ENCODE assay signal across 10 cellular contexts in the genomic region with DNA sequence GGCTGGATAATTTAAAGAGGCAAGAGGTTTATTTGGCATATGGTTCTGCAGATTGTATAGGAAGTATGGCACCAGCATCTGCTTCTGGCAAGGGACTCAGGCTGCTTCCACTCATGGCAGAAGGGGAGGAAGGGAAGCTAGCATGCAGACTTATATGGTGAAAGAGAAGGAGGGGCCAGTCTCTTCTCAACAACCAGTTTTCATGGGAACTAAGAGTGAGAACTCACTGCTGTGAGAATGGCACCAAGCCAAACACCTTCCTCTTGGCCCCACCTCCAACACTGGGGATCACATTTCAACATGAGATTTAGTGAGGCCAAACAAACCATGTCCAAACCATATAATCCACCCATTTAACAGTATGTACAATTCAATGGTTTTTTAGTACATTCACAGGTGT.
DNase-seq lines count a peak whose midpoint lies in the region; ATAC-seq, FAIRE-seq and TF ChIP-seq lines count a peak whose summit lies in the region.
"Had no signal": no experiment of that assay in that cellular context is flagged by ENCODE, and none has a peak within 500 bp of the region (broad histone marks: within the 10 kb centered on the region; RNA-seq: fewer than 3 reads in every experiment).

No MANE protein-coding gene starts in this region.

- no peak for TF ChIP-seq POLR2A in uterus (IDR thresholded peaks at IDR 0.05)

- no peak for TF ChIP-seq CTCF in HEK293 (tag by site-specific recombination; IDR thresholded peaks at IDR 0.05)
- TF ChIP-seq CTCF in kidney (IDR thresholded peaks at IDR 0.05; ENCODE audit: borderline replicate concordance, extremely low read depth, insufficient read depth): no peak
- no peak for TF ChIP-seq CTCF in uterus (IDR thresholded peaks at IDR 0.05)

- H3K36me3 ChIP-seq in HEK293 (ENCODE audit: control insufficient read depth in 2 of 2, insufficient read depth in 1 of 2, low read length in 2 of 2): no peaks in the 10 kb centered on the region
- no peaks in the 10 kb centered on the region for H3K36me3 ChIP-seq in kidney (ENCODE audit: control insufficient read depth in 1 of 2, insufficient read depth in 2 of 2, low read length in 2 of 2)
- no peaks in the 10 kb centered on the region for H3K36me3 ChIP-seq in uterus
- H3K36me3 ChIP-seq: ovary had no signal

- CTCF ChIA-PET in HEK293 (lab: Yijun Ruan, JAX): interaction anchor here (4.3 kb wide), 1 partner anchor 22 kb away, joined by 24 read pairs; no protein-coding TSS in a partner anchor

- no peak overlapping the region for H3K9ac ChIP-seq in kidney (ENCODE audit: low read length in 2 of 2)

- FAIRE-seq in kidney (lab: Jason Lieb, UNC): no peak

- H3K27me3 ChIP-seq in uterus: no peaks in the 10 kb centered on the region
- H3K27me3 ChIP-seq: ovary had no signal

- no peak overlapping the region for H3K27ac ChIP-seq in HEK293 (ENCODE audit: extremely low read depth, low read depth, low read length)
- H3K27ac ChIP-seq in kidney (ENCODE audit: low read depth in 2 of 2, low read length in 2 of 2): no peak overlapping the region
- no peak overlapping the region for H3K27ac ChIP-seq in uterus
- H3K27ac ChIP-seq: ovary had no signal

- ATAC-seq in esophagus mucosa: peak; percentile 24

- no peaks in the 10 kb centered on the region for H3K9me3 ChIP-seq in HEK293 (ENCODE audit: control insufficient read depth, insufficient read depth, low read depth, low read length)
- no peaks in the 10 kb centered on the region for H3K9me3 ChIP-seq in kidney (ENCODE audit: control insufficient read depth in 1 of 2, low read length in 2 of 2)
- H3K9me3 ChIP-seq in uterus: no peaks in the 10 kb centered on the region
- H3K9me3 ChIP-seq: ovary had no signal

- H3K4me1 ChIP-seq in HEK293 (ENCODE audit: control insufficient read depth, insufficient read depth, low read length) (peaks cover 5% of the 10 kb centered on the region; the same call in 1 of the 2 replicates), kidney (ENCODE audit: control insufficient read depth in 1 of 2, insufficient read depth in 1 of 2, low read depth in 1 of 2, low read length in 2 of 2) (peaks cover 0 to 5% of the 10 kb centered on the region in 2 donors), uterus (no peaks in the 10 kb centered on the region)

- intact Hi-C loops in kidney (cut with DNase I): no loop called here
- intact Hi-C loops in uterus (cut with DNase I; ENCODE audit: low total_unique reads): loop anchor here (10.0 kb wide), 1 partner anchor 58 kb away; no protein-coding TSS in a partner anchor

- DNase-seq in NCI-H2107 treated with DMSO at 0.1 percent for 48 hours (lab: John Stamatoyannopoulos, UW; ENCODE audit: unreplicated experiment): peak; percentile 31
- no peak for DNase-seq in NCI-H2107 (lab: John Stamatoyannopoulos, UW)
- peak; percentile 75 for DNase-seq in NCI-H510A treated with DMSO at 0.1 percent for 48 hours (lab: John Stamatoyannopoulos, UW)
- DNase-seq in HPDE6-E6E7 (ENCODE audit: extremely low spot score): no peak
- no peak for DNase-seq in kidney
- no peak for DNase-seq in uterus
- DNase-seq: activated naive CD4-positive, alpha-beta T cell treated with anti-CD3 and anti-CD28 coated beads for 36 hours; ovary had no signal

- no peak overlapping the region for H3K4me3 ChIP-seq in HEK293 (ENCODE audit: low read depth, low read length)
- no peak overlapping the region for H3K4me3 ChIP-seq in kidney (ENCODE audit: low read length in 2 of 2)
- H3K4me3 ChIP-seq in uterus: no peak overlapping the region
- H3K4me3 ChIP-seq: ovary had no signal

- POLR2A ChIA-PET in HEK293 (lab: Yijun Ruan, JAX): no interaction called here

TF ChIP-seq in HEK293, 187 proteins besides CTCF, POLR2A, EP300 and RAD21:
- TF ChIP-seq MZF1 (tag by site-specific recombination; IDR thresholded peaks at IDR 0.05; ENCODE audit: borderline replicate concordance): 0 out of 2 replicates have a peak, but pooled peaks have one; percentile 19
- no peak for TF ChIP-seq ZNF423 (tag by site-specific recombination; IDR thresholded peaks at IDR 0.05)
- no peak for TF ChIP-seq SP7 (tag by site-specific recombination; IDR thresholded peaks at IDR 0.05)
- TF ChIP-seq ZNF18 (tag by site-specific recombination; IDR thresholded peaks at IDR 0.05): peak; percentile 79
- TF ChIP-seq ZNF23 (tag by site-specific recombination; IDR thresholded peaks at IDR 0.05; ENCODE audit: borderline replicate concordance): no peak
- TF ChIP-seq ZNF692 (tag by site-specific recombination; IDR thresholded peaks at IDR 0.05): peak; percentile 44; the same call in 1 of the 2 replicates
- TF ChIP-seq TRIM28 (IDR thresholded peaks at IDR 0.05; ENCODE audit: borderline replicate concordance, low read length): 0 out of 2 replicates have a peak, but pooled peaks have one; percentile 17

Comparison
In these comparisons a context has a peak if more than half of its experiments do, and no peak if none do; other contexts are left out.
1. DNase-seq: peak in NCI-H2107 treated with DMSO at 0.1 percent for 48 hours (single experiment) and NCI-H510A treated with DMSO at 0.1 percent for 48 hours (single experiment); none in NCI-H2107 (single experiment), HPDE6-E6E7 (single experiment), kidney (single experiment) and uterus (0 of 2).